ENCODE assay signal across 15 cellular contexts in genomic region chr1:179164494-179164893, GRCh38.
DNase-seq lines count a peak whose midpoint lies in the region; ATAC-seq and TF ChIP-seq lines count a peak whose summit lies in the region.
"Had no signal": no experiment of that assay in that cellular context is flagged by ENCODE, and none has a peak within 500 bp of the region (broad histone marks: within the 10 kb centered on the region; RNA-seq: fewer than 3 reads in every experiment).

No MANE protein-coding gene starts in this region.

- no peak for TF ChIP-seq CTCF in MCF 10A (IDR thresholded peaks at IDR 0.05; ENCODE audit: unreplicated experiment)
- no peak for TF ChIP-seq CTCF in breast epithelium (IDR thresholded peaks at IDR 0.05)

- BruUV-seq in MCF 10A (replicated peaks; lab: Mats Ljungman, UMichigan): no TSS peak

- H3K27me3 ChIP-seq in breast epithelium: no peaks in the 10 kb centered on the region
- H3K27me3 ChIP-seq: SJSA1, tibial nerve had no signal

- H3K9me3 Mint-ChIP-seq in MCF 10A (ENCODE audit: unreplicated experiment): no peaks in the 10 kb centered on the region
- H3K9me3 Mint-ChIP-seq: activated B cell treated with CpG ODN at 0.5 μM for 24 hours; activated T-cell treated with anti-CD3 and anti-CD28 coated beads, Interleukin-2, amount 50 U/mL, for 4 hours; natural killer cell treated with Interleukin-12 subunit alpha and Interleukin-12 subunit beta and Interleukin-15 and Interleukin-18, amount 100 ng/mL, for 72 hours had no signal

- no peak for TF ChIP-seq POLR2A in breast epithelium (IDR thresholded peaks at IDR 0.05)

- H3K27ac Mint-ChIP-seq in MCF 10A (ENCODE audit: low read depth, unreplicated experiment): no peak overlapping the region
- H3K27ac Mint-ChIP-seq: activated B cell treated with CpG ODN at 0.5 μM for 24 hours; natural killer cell treated with Interleukin-12 subunit alpha and Interleukin-12 subunit beta and Interleukin-15 and Interleukin-18, amount 100 ng/mL, for 72 hours had no signal

- H3K4me3 Mint-ChIP-seq in MCF 10A (ENCODE audit: unreplicated experiment): no peak overlapping the region
- H3K4me3 Mint-ChIP-seq: activated B cell treated with CpG ODN at 0.5 μM for 24 hours; activated T-cell treated with anti-CD3 and anti-CD28 coated beads, Interleukin-2, amount 50 U/mL, for 4 hours; natural killer cell treated with Interleukin-12 subunit alpha and Interleukin-12 subunit beta and Interleukin-15 and Interleukin-18, amount 100 ng/mL, for 72 hours had no signal

- no peaks in the 10 kb centered on the region for H3K36me3 ChIP-seq in breast epithelium
- H3K36me3 ChIP-seq: SJSA1, tibial nerve had no signal

- no peak overlapping the region for H3K4me3 ChIP-seq in breast epithelium
- H3K4me3 ChIP-seq: SJSA1, tibial nerve had no signal

- no peaks in the 10 kb centered on the region for H3K27me3 Mint-ChIP-seq in MCF 10A (ENCODE audit: insufficient read depth, unreplicated experiment)
- H3K27me3 Mint-ChIP-seq: activated B cell treated with CpG ODN at 0.5 μM for 24 hours; natural killer cell treated with Interleukin-12 subunit alpha and Interleukin-12 subunit beta and Interleukin-15 and Interleukin-18, amount 100 ng/mL, for 72 hours had no signal

- H3K4me1 Mint-ChIP-seq in MCF 10A (ENCODE audit: insufficient read depth, unreplicated experiment): peaks cover 12% of the 10 kb centered on the region

- ATAC-seq in Right ventricle myocardium superior (ENCODE audit: poor library complexity): no peak
- ATAC-seq in HG03439 (IDR thresholded peaks at IDR 0.05; ENCODE audit: unreplicated experiment): no peak
- no peak for ATAC-seq in GM18519 (IDR thresholded peaks at IDR 0.05; ENCODE audit: low FRiP score, unreplicated experiment)
- ATAC-seq in GM18517 (IDR thresholded peaks at IDR 0.05; ENCODE audit: unreplicated experiment): no peak
- ATAC-seq: activated T-cell treated with anti-CD3 and anti-CD28 coated beads, Interleukin-2, amount 50 U/mL, for 4 hours; natural killer cell treated with Interleukin-12 subunit alpha and Interleukin-12 subunit beta and Interleukin-15 and Interleukin-18, amount 100 ng/mL, for 72 hours had no signal

- intact Hi-C loops in MCF 10A (cut with micrococcal nuclease): no loop called here
- intact Hi-C loops in breast epithelium (cut with DNase I; ENCODE audit: low total_unique reads): no loop called here
- intact Hi-C loops in Right ventricle myocardium superior (cut with DNase I): no loop called here

- H3K9me3 ChIP-seq in breast epithelium: no peaks in the 10 kb centered on the region
- H3K9me3 ChIP-seq: SJSA1, tibial nerve had no signal

- POLR2A ChIA-PET in MCF 10A (lab: Yijun Ruan, JAX): interaction anchor here (1.3 to 2.3 kb wide), 6 partner anchors 9 to 22 kb away, joined by 5 to 12 read pairs (median 6); no protein-coding TSS in a partner anchor

- DNase-seq in MCF 10A (ENCODE audit: unreplicated experiment) (peak; percentile 47), breast epithelium (ENCODE audit: low spot score in 2 of 2) (no peak), astrocyte of the hippocampus (ENCODE audit: low read depth, low spot score) (peak; percentile 49), glomerular visceral epithelial cell (ENCODE audit: extremely low spot score) (peak; percentile 40), Right ventricle myocardium superior (no peak)
- DNase-seq: activated B cell treated with CpG ODN at 0.5 μM for 24 hours; activated T-cell treated with anti-CD3 and anti-CD28 coated beads, Interleukin-2, amount 50 U/mL, for 4 hours; kidney; small intestine had no signal

- H3K27ac ChIP-seq in breast epithelium: no peak overlapping the region
- H3K27ac ChIP-seq: SJSA1 had no signal

- CTCF ChIA-PET in MCF 10A (lab: Yijun Ruan, JAX): interaction anchor here (0.9 kb wide), 1 partner anchor 44 kb away, joined by 6 read pairs; no protein-coding TSS in a partner anchor

- H3K36me3 Mint-ChIP-seq in MCF 10A (ENCODE audit: insufficient read depth, unreplicated experiment): no peaks in the 10 kb centered on the region
- H3K36me3 Mint-ChIP-seq: natural killer cell treated with Interleukin-12 subunit alpha and Interleukin-12 subunit beta and Interleukin-15 and Interleukin-18, amount 100 ng/mL, for 72 hours had no signal

- H3K4me1 ChIP-seq in breast epithelium: no peaks in the 10 kb centered on the region

Comparison
In these comparisons a context has a peak if more than half of its experiments do, and no peak if none do; other contexts are left out.
1. DNase-seq: peak in MCF 10A (single experiment), astrocyte of the hippocampus (single experiment) and glomerular visceral epithelial cell (single experiment); none in breast epithelium (0 of 2) and Right ventricle myocardium superior (single experiment).